In genomic region chr13:46553521-46553885, GRCh38 we compare ENCODE assay signal across 1 cellular context.
TF ChIP-seq lines count a peak whose summit lies in the region.

No MANE protein-coding gene starts in this region.

TF ChIP-seq in HepG2, 621 proteins besides CTCF, POLR2A, EP300 and RAD21 (continued from another document):
- TF ChIP-seq PBX3 (CRISPR knock-in tag; IDR thresholded peaks at IDR 0.05; ENCODE audit: borderline replicate concordance) (no peak), TGIF2 (CRISPR knock-in tag; IDR thresholded peaks at IDR 0.05) (0 out of 2 replicates have a peak, but pooled peaks have one; percentile 3), ZNF282 (IDR thresholded peaks at IDR 0.05; ENCODE audit: partially characterized antibody) (no peak), LCORL (IDR thresholded peaks at IDR 0.05) (no peak), LCORL (CRISPR knock-in tag; IDR thresholded peaks at IDR 0.05) (no peak), ZBTB21 (CRISPR knock-in tag; IDR thresholded peaks at IDR 0.05) (no peak), ZNF430 (CRISPR knock-in tag; IDR thresholded peaks at IDR 0.05) (no peak), ZNF775 (CRISPR knock-in tag; IDR thresholded peaks at IDR 0.05; ENCODE audit: borderline replicate concordance) (no peak), KMT2B (CRISPR knock-in tag; IDR thresholded peaks at IDR 0.05) (no peak), FOXK2 (IDR thresholded peaks at IDR 0.05) (no peak), RBFOX2 (IDR thresholded peaks at IDR 0.05; ENCODE audit: low read depth, low read length) (no peak)
